Comparison of ENCODE assay signal across 17 cellular contexts in the genomic region with DNA sequence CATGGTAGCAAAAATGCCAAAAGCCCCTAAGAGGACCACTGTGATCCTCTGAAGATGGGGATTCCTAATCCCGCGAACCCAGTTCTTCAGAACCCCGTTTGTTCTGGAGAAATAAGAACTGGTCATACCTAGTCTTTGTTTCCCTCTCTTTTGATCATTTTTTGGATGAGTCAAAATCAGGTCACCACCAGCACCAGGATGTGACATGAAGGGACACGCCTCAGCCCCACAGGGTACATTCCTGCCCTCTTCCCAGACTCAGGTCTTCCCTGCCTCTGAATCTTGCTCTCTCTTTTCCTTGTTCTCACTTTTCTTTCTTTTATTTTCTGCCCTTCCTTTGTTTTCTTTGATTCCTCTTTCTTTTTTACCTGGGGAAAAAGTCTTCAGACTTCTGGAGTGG. TPM values are rescaled to one million over a fixed set of nuclear protein-coding genes. Genes with fewer than 3 reads are reported as not detected.
A peak's percentile ranks its signal among the peaks of the same experiment; 100 is the strongest.
DNase-seq lines count a peak whose midpoint lies in the region; ATAC-seq and TF ChIP-seq lines count a peak whose summit lies in the region.
"Had no signal": no experiment of that assay in that cellular context is flagged by ENCODE, and none has a peak within 500 bp of the region (broad histone marks: within the 10 kb centered on the region; RNA-seq: fewer than 3 reads in every experiment).

No MANE protein-coding gene starts in this region.

- H3K27me3 Mint-ChIP-seq in neural progenitor cell (ENCODE audit: insufficient read depth, low read depth): peaks cover 15% of the 10 kb centered on the region

- POLR2A ChIA-PET in PC-9 (lab: Charles Lee; ENCODE audit: unreplicated experiment): no interaction called here

- peak overlapping the region; percentile 71 for H3K4me2 ChIP-seq in PC-9
- H3K4me2 ChIP-seq in neural progenitor cell: no peak overlapping the region

- intact Hi-C loops in PC-9 (cut with micrococcal nuclease; ENCODE audit: unreplicated experiment): loop anchor here (10.0 kb wide), 1 partner anchor 119 kb away; no protein-coding TSS in a partner anchor
- intact Hi-C loops in Right ventricle myocardium inferior (cut with DNase I): no loop called here

- no peaks in the 10 kb centered on the region for H3K9me2 ChIP-seq in PC-9 (ENCODE audit: insufficient read depth)

- H3K27me3 ChIP-seq in PC-9 (ENCODE audit: insufficient read depth, low read depth): no peaks in the 10 kb centered on the region
- peaks cover under 1% of the 10 kb centered on the region for H3K27me3 ChIP-seq in neural progenitor cell

- no TSS peak for BruUV-seq in PC-9 (replicated peaks; lab: Mats Ljungman, UMichigan)

- H3K4me3 Mint-ChIP-seq in neural progenitor cell: peak overlapping the region; percentile 1
- H3K4me3 Mint-ChIP-seq: B cell; CD4-positive, alpha-beta T cell had no signal

- H3K4me3 ChIP-seq in PC-9 (no peak overlapping the region), neural progenitor cell (no peak overlapping the region)
- H3K4me3 ChIP-seq: K562, SJCRH30 had no signal

- H3F3A ChIP-seq in PC-9 (ENCODE audit: insufficient read depth, low read depth): peaks cover 55% of the 10 kb centered on the region
- peaks cover 13% of the 10 kb centered on the region for H3F3A ChIP-seq in neural progenitor cell (ENCODE audit: low read depth)

- ATAC-seq in Right ventricle myocardium inferior: no peak
- ATAC-seq: K562 had no signal

- H3K27ac Mint-ChIP-seq in neural progenitor cell: peak overlapping the region; percentile 39
- H3K27ac Mint-ChIP-seq: B cell; CD4-positive, alpha-beta T cell had no signal

- H3K79me2 ChIP-seq in PC-9 (ENCODE audit: low read depth) (peaks cover 9% of the 10 kb centered on the region; the same call in 1 of the 2 replicates), neural progenitor cell (ENCODE audit: low read depth) (no peaks in the 10 kb centered on the region)

- TF ChIP-seq CTCF in PC-9 (conservative IDR thresholded peaks at IDR 0.05) (no peak), neural progenitor cell (IDR thresholded peaks at IDR 0.05) (no peak)

- peaks cover 21% of the 10 kb centered on the region for H3K4me1 Mint-ChIP-seq in neural progenitor cell
- H3K4me1 Mint-ChIP-seq: B cell had no signal

- H2AFZ ChIP-seq in PC-9 (no peak overlapping the region), neural progenitor cell (replicated peaks) (no peak overlapping the region)

- no peaks in the 10 kb centered on the region for H3K36me3 Mint-ChIP-seq in neural progenitor cell

- CTCF ChIA-PET in PC-9 (lab: Charles Lee): no interaction called here

- H3K9me3 ChIP-seq in PC-9 (ENCODE audit: insufficient read depth, low read depth) (no peaks in the 10 kb centered on the region), neural progenitor cell (ENCODE audit: low read depth) (no peaks in the 10 kb centered on the region)
- H3K9me3 ChIP-seq: SJCRH30 had no signal

- H3K27ac ChIP-seq in PC-9 (peak overlapping the region; percentile 88), epithelial cell of prostate (peak overlapping the region; percentile 91), neural progenitor cell (no peak overlapping the region)
- H3K27ac ChIP-seq: SJCRH30 had no signal

- H3K4me1 ChIP-seq in PC-9 (replicated peaks; ENCODE audit: insufficient read depth) (peaks cover 85% of the 10 kb centered on the region), neural progenitor cell (peaks cover 11% of the 10 kb centered on the region)
- H3K4me1 ChIP-seq: SJCRH30 had no signal

- H3K9me3 Mint-ChIP-seq in neural progenitor cell: peaks cover 3% of the 10 kb centered on the region
- H3K9me3 Mint-ChIP-seq: CD4-positive, alpha-beta T cell had no signal

- H4K20me1 ChIP-seq in PC-9 (ENCODE audit: insufficient read depth): no peaks in the 10 kb centered on the region
- H4K20me1 ChIP-seq in neural progenitor cell (ENCODE audit: low read depth): peaks cover 6% of the 10 kb centered on the region

- H3K9ac ChIP-seq in neural progenitor cell: no peak overlapping the region

- peak; percentile 13 for DNase-seq in A172 (ENCODE audit: low spot score)
- peak; percentile 29 to 74 for DNase-seq in PC-9
- peak; percentile 39 for DNase-seq in epithelial cell of prostate (ENCODE audit: low read depth, low spot score)
- DNase-seq in neural progenitor cell (ENCODE audit: low spot score): no peak
- DNase-seq in activated naive CD4-positive, alpha-beta T cell (lab: John Stamatoyannopoulos, UW): no peak
- no peak for DNase-seq in Right ventricle myocardium inferior (ENCODE audit: missing footprints)
- DNase-seq in activated T-cell treated with anti-CD3 and anti-CD28 coated beads for 4 hours: no peak
- DNase-seq: DMS79, HCEC 1CT, NCI-H1092, NCI-H446 treated with DMSO at 0.1 percent for 48 hours, NCI-H82, SJCRH30 had no signal

- no peaks in the 10 kb centered on the region for H3K36me3 ChIP-seq in PC-9 (ENCODE audit: low read depth)
- H3K36me3 ChIP-seq in neural progenitor cell: no peaks in the 10 kb centered on the region
- H3K36me3 ChIP-seq: SJCRH30 had no signal

RNA-seq across cellular contexts. Expression of a gene that starts 14.6 kb away (rescaled TPM):
- total RNA-seq in A172 (2014; rRNA removed; shearing (Covaris generic)): 1.8 and 2.6 TPM in 2 replicates
- total RNA-seq in PC-9 (2021) (107 and 114 TPM in 2 replicates), neural progenitor cell (ENCODE audit: low replicate concordance) (0.19 TPM in 1 of 2 replicates, not detected in the other), Right ventricle myocardium inferior (6.7 TPM)
- total RNA-seq: B cell; CD4-positive, alpha-beta T cell; G401; K562 had no signal

Comparison
In these comparisons a context has a peak if more than half of its experiments do, and no peak if none do; other contexts are left out.
1. DNase-seq: peak in A172 (single experiment), PC-9 (2 of 2) and epithelial cell of prostate (single experiment); none in neural progenitor cell (single experiment), activated naive CD4-positive, alpha-beta T cell (0 of 4), Right ventricle myocardium inferior (single experiment) and activated T-cell treated with anti-CD3 and anti-CD28 coated beads for 4 hours (single experiment).
2. RNA of a gene that starts 14.6 kb away (total RNA-seq): 107 to 114 TPM in PC-9; 6.7 TPM in Right ventricle myocardium inferior (single experiment), 1.8 to 2.6 TPM in A172 and 0.19 TPM in neural progenitor cell; every median in the first group is over 10 times any median in the second.